Comparison of ENCODE assay signal across 1 cellular context in genomic region chr7:155202106-155202871, GRCh38.
TF ChIP-seq lines count a peak whose summit lies in the region.

No MANE protein-coding gene starts in this region.

TF ChIP-seq in H1, 55 proteins besides CTCF, POLR2A, EP300 and RAD21:
- no peak for TF ChIP-seq CBX5 (IDR thresholded peaks at IDR 0.05; ENCODE audit: low read depth, low read length)
